ENCODE assay signal across 8 cellular contexts in the genomic region with DNA sequence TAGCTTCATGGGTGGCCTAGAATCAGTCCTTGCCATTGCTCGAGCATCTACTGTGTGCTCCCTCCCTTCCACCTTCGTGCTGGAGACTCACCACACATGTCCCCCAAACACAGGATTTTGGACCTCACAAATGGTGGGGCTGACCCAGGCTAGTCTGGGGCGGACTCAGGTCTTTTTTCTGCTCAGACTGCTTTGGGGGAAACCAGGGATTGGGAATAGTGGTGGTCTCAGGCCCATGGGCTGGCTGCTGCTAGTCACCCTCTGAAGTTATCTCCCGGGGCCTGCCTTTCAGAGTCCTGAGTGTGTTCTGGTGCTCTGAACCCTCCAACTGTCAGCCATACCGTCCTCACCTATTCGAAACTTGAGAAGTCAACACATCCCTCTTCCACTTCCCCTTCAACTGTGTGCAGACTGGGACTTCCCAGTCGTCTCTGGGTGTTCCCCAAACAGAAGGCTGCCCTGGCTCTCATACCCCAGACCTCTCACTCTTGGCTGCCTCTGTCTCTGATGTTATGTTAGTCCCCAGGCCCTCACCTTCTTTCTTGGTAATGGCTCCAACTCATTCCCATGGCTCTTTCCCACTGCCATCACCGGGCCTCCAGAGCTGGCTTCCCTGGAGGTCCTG. TPM values are rescaled to one million over a fixed set of nuclear protein-coding genes. Genes with fewer than 3 reads are reported as not detected.
DNase-seq lines count a peak whose midpoint lies in the region; ATAC-seq and TF ChIP-seq lines count a peak whose summit lies in the region.

No MANE protein-coding gene starts in this region.

- no peak overlapping the region for H3K4me3 ChIP-seq in esophagus muscularis mucosa

- TF ChIP-seq POLR2A in esophagus muscularis mucosa (IDR thresholded peaks at IDR 0.05; ENCODE audit: low read depth), result no peak

- peaks cover 0 to 12% (median 5%) of the 10 kb centered on the region in 4 donors for H3K4me1 ChIP-seq in esophagus muscularis mucosa

- H3K9me3 ChIP-seq in esophagus muscularis mucosa, result peaks cover 0 to 8% (median 0%) of the 10 kb centered on the region in 4 donors

- no peaks in the 10 kb centered on the region for H3K36me3 Mint-ChIP-seq in natural killer cell

- H3K9me3 Mint-ChIP-seq in natural killer cell, result no peaks in the 10 kb centered on the region

- peak; percentile 39 to 58 for DNase-seq in Kasumi-1 (lab: John Stamatoyannopoulos, UW)
- no peak for DNase-seq in natural killer cell
- DNase-seq in esophagus muscularis mucosa (ENCODE audit: extremely low spot score), result no peak
- no peak for DNase-seq in activated effector memory CD4-positive, alpha-beta T cell treated with anti-CD3 and anti-CD28 coated beads, Interleukin-2, amount 50 U/mL, for 16 hours
- no peak for DNase-seq in hepatic stellate cell (ENCODE audit: low spot score)
- no peak for DNase-seq in HPDE6-E6E7 (ENCODE audit: extremely low spot score)

- no peak for TF ChIP-seq EP300 in esophagus muscularis mucosa (IDR thresholded peaks at IDR 0.05)

- H3K36me3 ChIP-seq in esophagus muscularis mucosa, result no peaks in the 10 kb centered on the region

- H3K27me3 Mint-ChIP-seq in natural killer cell (ENCODE audit: low read depth in 2 of 2), result peaks cover 0 to 3% of the 10 kb centered on the region in 2 donors

- peak overlapping the region; percentile 7 for H3K4me3 Mint-ChIP-seq in natural killer cell

- peaks cover 0 to 7% (median 0%) of the 10 kb centered on the region in 4 donors for H3K27me3 ChIP-seq in esophagus muscularis mucosa

- TF ChIP-seq CTCF in natural killer cell (IDR thresholded peaks at IDR 0.05), result no peak
- TF ChIP-seq CTCF in esophagus muscularis mucosa (IDR thresholded peaks at IDR 0.05), result no peak

- H3K4me1 Mint-ChIP-seq in natural killer cell, result peaks cover 32 to 41% of the 10 kb centered on the region in 2 donors

- ATAC-seq in GM18907 (IDR thresholded peaks at IDR 0.05; ENCODE audit: unreplicated experiment), result peak; percentile 62
- peak; percentile 92 for ATAC-seq in GM21786 (IDR thresholded peaks at IDR 0.05; ENCODE audit: unreplicated experiment)
- peak; percentile 64 to 69 (median 65) for ATAC-seq in natural killer cell

- 71% methylated on average over 5 of the region's 8 CpGs for WGBS in esophagus muscularis mucosa

- intact Hi-C loops in natural killer cell (cut with micrococcal nuclease) (no loop called here), esophagus muscularis mucosa (cut with DNase I) (no loop called here)

- H3K27ac ChIP-seq in esophagus muscularis mucosa (replicated peaks in 1 of 4), result no peak overlapping the region

- H3K27ac Mint-ChIP-seq in natural killer cell, result peak overlapping the region in 1 of 2 donors; percentile 28

RNA-seq across cellular contexts. Expression of gene PPCDC, which starts 46.0 kb away (rescaled TPM):
- total RNA-seq in natural killer cell (10 to 100 TPM; 21.3 to 32.3 (median 27.0) TPM), esophagus muscularis mucosa (1 to 10 TPM; 6.4 to 8.9 (median 7.4) TPM)

Comparison
In these comparisons a context has a peak if more than half of its experiments do, and no peak if none do; other contexts are left out.
1. DNase-seq: peak in Kasumi-1 (2 of 2); none in natural killer cell (single experiment), esophagus muscularis mucosa (single experiment), activated effector memory CD4-positive, alpha-beta T cell treated with anti-CD3 and anti-CD28 coated beads, Interleukin-2, amount 50 U/mL, for 16 hours (single experiment), hepatic stellate cell (single experiment) and HPDE6-E6E7 (single experiment).
2. Peak in every context shown above with its lines, with median percentiles within 50 percentile points of each other: ATAC-seq.